ENCODE assay signal across 21 cellular contexts in the genomic region with DNA sequence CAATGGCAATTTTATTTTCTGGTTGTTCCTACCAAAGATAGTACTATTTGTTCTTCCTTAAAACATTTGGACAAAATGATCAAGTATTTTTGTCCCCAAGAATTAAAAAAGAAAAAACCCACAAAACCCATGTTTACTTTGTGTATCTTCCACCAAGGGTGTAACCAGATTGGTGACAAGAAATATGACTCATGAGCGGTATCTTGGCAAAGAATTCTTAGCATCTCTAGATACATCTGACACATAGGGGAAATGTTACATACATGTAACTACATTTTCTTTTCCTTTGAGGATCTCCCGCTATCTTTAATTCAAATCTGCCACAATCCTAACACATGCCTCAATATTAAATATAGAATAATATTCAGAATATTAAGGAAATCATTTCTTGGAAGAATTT.
DNase-seq lines count a peak whose midpoint lies in the region; ATAC-seq, FAIRE-seq and TF ChIP-seq lines count a peak whose summit lies in the region.
"Had no signal": no experiment of that assay in that cellular context is flagged by ENCODE, and none has a peak within 500 bp of the region (broad histone marks: within the 10 kb centered on the region; RNA-seq: fewer than 3 reads in every experiment).

No MANE protein-coding gene starts in this region.

- H3K4me2 ChIP-seq in astrocyte (ENCODE audit: low read length) = no peak overlapping the region

- TF ChIP-seq CTCF in left ventricle myocardium inferior (IDR thresholded peaks at IDR 0.05; ENCODE audit: borderline replicate concordance) = no peak
- TF ChIP-seq CTCF in astrocyte (IDR thresholded peaks at IDR 0.05; ENCODE audit: insufficient read depth, low read depth, low read length) = no peak
- TF ChIP-seq CTCF in fibroblast of the aortic adventitia (IDR thresholded peaks at IDR 0.05; ENCODE audit: insufficient read depth, low read length) = no peak

- no peak overlapping the region for H3K9ac ChIP-seq in astrocyte (ENCODE audit: low read length)

- H2AFZ ChIP-seq in astrocyte (ENCODE audit: low read depth, low read length) = no peak overlapping the region

- H3K27me3 ChIP-seq in left ventricle myocardium inferior (ENCODE audit: low read depth) = no peaks in the 10 kb centered on the region
- no peaks in the 10 kb centered on the region for H3K27me3 ChIP-seq in astrocyte (ENCODE audit: insufficient read depth, low read length)
- H3K27me3 ChIP-seq: cardiac muscle cell, spleen had no signal

- no peaks in the 10 kb centered on the region for H3K27me3 Mint-ChIP-seq in astrocyte (ENCODE audit: low read depth, unreplicated experiment)
- H3K27me3 Mint-ChIP-seq: natural killer cell treated with Interleukin-12 subunit alpha and Interleukin-12 subunit beta and Interleukin-15 and Interleukin-18, amount 100 ng/mL, for 72 hours; type B pancreatic cell had no signal

- H3K4me3 ChIP-seq in left ventricle myocardium inferior = no peak overlapping the region
- no peak overlapping the region for H3K4me3 ChIP-seq in astrocyte (ENCODE audit: insufficient read depth, low read depth, low read length)
- H3K4me3 ChIP-seq in fibroblast of the aortic adventitia (ENCODE audit: low read depth, low read length) = no peak overlapping the region
- H3K4me3 ChIP-seq: cardiac muscle cell, spleen had no signal

- H4K20me1 ChIP-seq in astrocyte (ENCODE audit: insufficient read depth, low read length) = peaks cover 8% of the 10 kb centered on the region

- H3K79me2 ChIP-seq in astrocyte (ENCODE audit: insufficient read depth, low read length) = peaks cover 22% of the 10 kb centered on the region

- H3K9me3 ChIP-seq in left ventricle myocardium inferior (replicated peaks) (no peaks in the 10 kb centered on the region), astrocyte (ENCODE audit: insufficient read depth, low read depth, low read length) (no peaks in the 10 kb centered on the region)
- H3K9me3 ChIP-seq: spleen had no signal

- DNase-seq in left ventricle myocardium inferior (no peak), cardiac septum (ENCODE audit: low spot score) (no peak), astrocyte (ENCODE audit: low read depth) (peak; percentile 65), fibroblast of the aortic adventitia (ENCODE audit: low read depth) (peak; percentile 80), NOMO-1 treated with DMSO at 0.1 percent for 48 hours (lab: John Stamatoyannopoulos, UW; ENCODE audit: unreplicated experiment) (no peak), NCI-H524 (lab: John Stamatoyannopoulos, UW) (no peak)
- DNase-seq: activated CD4-positive, alpha-beta T cell treated with anti-CD3 and anti-CD28 coated beads, Interleukin-2, amount 50 U/mL, for 1 hour; activated naive CD4-positive, alpha-beta T cell treated with anti-CD3 and anti-CD28 coated beads, Interleukin-2, amount 50 U/mL, for 16 hours; CD8-positive, alpha-beta T cell; DMS79 treated with DMSO at 0.1 percent for 48 hours; effector memory CD4-positive, alpha-beta T cell; NCI-H187 treated with DMSO at 0.1 percent for 48 hours; NCI-H524 treated with DMSO at 0.1 percent for 48 hours; posterior cingulate gyrus; spleen had no signal

- ATAC-seq in GM19467 (IDR thresholded peaks at IDR 0.05; ENCODE audit: unreplicated experiment) (no peak), HG03521 (IDR thresholded peaks at IDR 0.05; ENCODE audit: unreplicated experiment) (no peak)
- ATAC-seq: CD8-positive, alpha-beta T cell; natural killer cell treated with Interleukin-12 subunit alpha and Interleukin-12 subunit beta and Interleukin-15 and Interleukin-18, amount 100 ng/mL, for 72 hours; stimulated activated effector memory CD8-positive, alpha-beta T cell treated with anti-CD3 and anti-CD28 coated beads, Interleukin-12 subunit alpha, Interleukin-12 subunit beta, amount 100 ng/mL, for 72 hours had no signal

- H3K4me1 Mint-ChIP-seq in astrocyte (ENCODE audit: low read depth, unreplicated experiment) = peaks cover 5% of the 10 kb centered on the region
- H3K4me1 Mint-ChIP-seq: stimulated activated effector memory CD8-positive, alpha-beta T cell treated with anti-CD3 and anti-CD28 coated beads, Interleukin-12 subunit alpha, Interleukin-12 subunit beta, amount 100 ng/mL, for 72 hours had no signal

- H3K4me1 ChIP-seq in left ventricle myocardium inferior (peaks cover 23% of the 10 kb centered on the region), astrocyte (ENCODE audit: insufficient read depth, low read length) (peaks cover 7% of the 10 kb centered on the region)
- H3K4me1 ChIP-seq: spleen had no signal

- peak overlapping the region; percentile 30 for H3K27ac ChIP-seq in left ventricle myocardium inferior (replicated peaks)
- H3K27ac ChIP-seq in astrocyte (ENCODE audit: low read depth, low read length) = no peak overlapping the region
- H3K27ac ChIP-seq: cardiac muscle cell, spleen had no signal

- H3K4me3 Mint-ChIP-seq in astrocyte (ENCODE audit: unreplicated experiment) = no peak overlapping the region
- H3K4me3 Mint-ChIP-seq: CD8-positive, alpha-beta T cell; natural killer cell treated with Interleukin-12 subunit alpha and Interleukin-12 subunit beta and Interleukin-15 and Interleukin-18, amount 100 ng/mL, for 72 hours; stimulated activated effector memory CD8-positive, alpha-beta T cell treated with anti-CD3 and anti-CD28 coated beads, Interleukin-12 subunit alpha, Interleukin-12 subunit beta, amount 100 ng/mL, for 72 hours; type B pancreatic cell had no signal

- H3K36me3 ChIP-seq in left ventricle myocardium inferior (no peaks in the 10 kb centered on the region), astrocyte (ENCODE audit: insufficient read depth, low read length) (no peaks in the 10 kb centered on the region)
- H3K36me3 ChIP-seq: cardiac muscle cell had no signal

- no peak overlapping the region for H3K27ac Mint-ChIP-seq in astrocyte (ENCODE audit: unreplicated experiment)
- H3K27ac Mint-ChIP-seq: CD8-positive, alpha-beta T cell; natural killer cell treated with Interleukin-12 subunit alpha and Interleukin-12 subunit beta and Interleukin-15 and Interleukin-18, amount 100 ng/mL, for 72 hours; stimulated activated effector memory CD8-positive, alpha-beta T cell treated with anti-CD3 and anti-CD28 coated beads, Interleukin-12 subunit alpha, Interleukin-12 subunit beta, amount 100 ng/mL, for 72 hours had no signal

- intact Hi-C loops in left ventricle myocardium inferior (cut with micrococcal nuclease) = no loop called here
- intact Hi-C loops in cardiac septum (cut with DNase I) = no loop called here

- FAIRE-seq in astrocyte (lab: Jason Lieb, UNC) = peak; percentile 59

- H3K36me3 Mint-ChIP-seq in astrocyte (ENCODE audit: low read depth, unreplicated experiment) = peaks cover 2% of the 10 kb centered on the region
- H3K36me3 Mint-ChIP-seq: CD8-positive, alpha-beta T cell; natural killer cell treated with Interleukin-12 subunit alpha and Interleukin-12 subunit beta and Interleukin-15 and Interleukin-18, amount 100 ng/mL, for 72 hours; stimulated activated effector memory CD8-positive, alpha-beta T cell treated with anti-CD3 and anti-CD28 coated beads, Interleukin-12 subunit alpha, Interleukin-12 subunit beta, amount 100 ng/mL, for 72 hours had no signal

- H3K9me3 Mint-ChIP-seq in astrocyte (ENCODE audit: unreplicated experiment) = no peaks in the 10 kb centered on the region
- H3K9me3 Mint-ChIP-seq: CD8-positive, alpha-beta T cell; natural killer cell treated with Interleukin-12 subunit alpha and Interleukin-12 subunit beta and Interleukin-15 and Interleukin-18, amount 100 ng/mL, for 72 hours; type B pancreatic cell had no signal

Comparison
In these comparisons a context has a peak if more than half of its experiments do, and no peak if none do; other contexts are left out.
1. DNase-seq: peak in astrocyte (single experiment) and fibroblast of the aortic adventitia (single experiment); none in left ventricle myocardium inferior (single experiment), cardiac septum (single experiment), NOMO-1 treated with DMSO at 0.1 percent for 48 hours (single experiment) and NCI-H524 (0 of 2).